In the genomic region with DNA sequence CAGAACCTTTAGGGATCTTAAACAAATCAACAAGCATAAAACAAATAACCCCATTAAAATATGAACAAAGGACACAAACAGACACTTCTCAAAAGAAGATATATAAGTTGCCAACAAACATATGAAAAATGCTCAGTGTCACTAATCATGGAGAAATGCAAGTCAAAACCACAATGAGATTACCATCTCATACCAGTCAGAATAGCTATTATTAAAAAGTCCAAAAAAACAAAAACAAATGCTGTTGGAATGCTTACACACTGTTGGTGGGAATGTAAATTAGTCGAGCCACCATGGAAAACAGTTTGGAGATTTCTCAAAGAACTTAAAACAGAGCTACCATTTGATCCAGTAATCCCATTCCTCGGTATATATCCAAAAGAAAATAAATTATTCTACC, we compare ENCODE assay signal across 26 cellular contexts.
"Had no signal": no experiment of that assay in that cellular context is flagged by ENCODE, and none has a peak within 500 bp of the region (broad histone marks: within the 10 kb centered on the region; RNA-seq: fewer than 3 reads in every experiment).

No MANE protein-coding gene starts in this region.

- H3K4me3 ChIP-seq: esophagus muscularis mucosa, gastrocnemius medialis, hepatocyte, upper lobe of left lung, vagina had no signal

- H3K36me3 ChIP-seq: esophagus muscularis mucosa, gastrocnemius medialis, upper lobe of left lung, vagina, WERI-Rb-1 had no signal

- H3K27me3 ChIP-seq: esophagus muscularis mucosa, gastrocnemius medialis, hepatocyte, upper lobe of left lung, vagina had no signal

- ATAC-seq: activated CD4-positive, CD25-positive, alpha-beta regulatory T cell treated with anti-CD3 and anti-CD28 coated beads, Interleukin-2, amount 50 U/mL, for 24 hours; gastrocnemius medialis; left cardiac atrium; right cardiac atrium; stimulated activated naive CD8-positive, alpha-beta T cell treated with anti-CD3 and anti-CD28 coated beads, Interleukin-15, amount 100 ng/mL, for 72 hours had no signal

- H3K9me3 ChIP-seq: esophagus muscularis mucosa, gastrocnemius medialis, upper lobe of left lung, vagina had no signal

- H3K4me1 ChIP-seq: gastrocnemius medialis, upper lobe of left lung had no signal

- DNase-seq: activated CD4-positive, alpha-beta memory T cell treated with anti-CD3 and anti-CD28 coated beads for 36 hours; activated CD4-positive, alpha-beta T cell treated with anti-CD3 and anti-CD28 coated beads for 48 hours; activated CD8-positive, alpha-beta memory T cell treated with anti-CD3 and anti-CD28 coated beads, Interleukin-2, amount 50 U/mL, for 4 hours; activated effector memory CD4-positive, alpha-beta T cell treated with anti-CD3 and anti-CD28 coated beads, Interleukin-2, amount 50 U/mL, for 16 hours; activated naive CD4-positive, alpha-beta T cell treated with anti-CD3 and anti-CD28 coated beads for 36 hours; activated naive CD8-positive, alpha-beta T cell treated with anti-CD3 and anti-CD28 coated beads for 36 hours; activated T-cell treated with anti-CD3 and anti-CD28 coated beads, Interleukin-2, amount 50 U/mL, for 1 hour; amniotic stem cell; caudate nucleus; endodermal cell; gastrocnemius medialis; glutamatergic neuron; left cardiac atrium; mammary epithelial cell; posterior cingulate gyrus; right cardiac atrium; stimulated activated CD4-positive, alpha-beta T cell treated with anti-CD3 and anti-CD28 coated beads, Interleukin-2, amount 100 ng/mL, for 48 hours; stimulated activated naive CD8-positive, alpha-beta T cell treated with anti-CD3 and anti-CD28 coated beads, Interleukin-15, amount 100 ng/mL, for 72 hours; substantia nigra; T1000; upper lobe of left lung; WERI-Rb-1 had no signal
